Comparison of ENCODE assay signal across 9 cellular contexts in the genomic region with DNA sequence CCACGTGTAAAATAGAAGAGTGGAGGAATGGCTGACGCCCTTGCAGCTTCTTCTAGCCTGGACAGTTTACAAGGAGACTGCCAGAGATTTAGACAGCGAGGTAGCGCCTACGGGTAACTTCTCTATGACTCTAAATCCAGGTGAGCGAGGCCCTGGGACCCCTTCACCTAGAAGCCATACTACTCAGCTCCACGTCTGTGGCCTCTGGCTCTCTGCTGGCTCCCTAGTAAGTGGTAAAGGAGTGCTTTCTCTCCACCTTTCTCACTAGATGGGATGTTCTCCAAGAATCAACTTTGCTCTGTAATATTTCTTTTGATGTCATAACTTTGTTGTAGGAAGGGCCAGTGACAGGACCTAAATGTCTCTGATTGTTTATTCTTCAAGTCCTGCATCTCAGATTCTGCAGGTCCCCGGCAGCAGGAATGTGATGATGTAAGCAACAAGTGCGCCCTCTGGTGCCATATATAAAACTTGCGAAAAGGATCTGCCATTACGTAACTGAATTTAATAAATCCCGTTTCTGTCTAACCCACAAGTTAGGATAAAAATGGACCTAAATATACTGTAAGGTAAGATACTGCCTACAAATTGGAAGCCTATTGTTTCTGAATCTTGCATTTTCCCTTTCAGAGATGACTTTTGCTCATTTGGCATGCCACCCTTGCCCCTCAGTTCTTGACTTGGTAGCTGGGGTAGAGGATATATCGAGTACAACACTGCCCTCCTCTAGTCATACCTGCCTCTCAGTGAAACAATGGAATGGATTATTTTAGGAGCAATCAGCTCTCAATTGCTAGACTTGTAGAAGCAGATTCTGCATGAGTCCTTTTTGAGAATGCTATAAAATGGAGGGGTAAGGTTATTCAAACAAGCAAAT. TPM values are rescaled to one million over a fixed set of nuclear protein-coding genes. Genes with fewer than 3 reads are reported as not detected.
A peak's percentile ranks its signal among the peaks of the same experiment; 100 is the strongest.
DNase-seq lines count a peak whose midpoint lies in the region; ATAC-seq and TF ChIP-seq lines count a peak whose summit lies in the region.
"Had no signal": no experiment of that assay in that cellular context is flagged by ENCODE, and none has a peak within 500 bp of the region (broad histone marks: within the 10 kb centered on the region; RNA-seq: fewer than 3 reads in every experiment).

No MANE protein-coding gene starts in this region.

- intact Hi-C loops in Caco-2 (cut with micrococcal nuclease; ENCODE audit: unreplicated experiment), result loop anchor here (1.0 kb wide), 2 partner anchors 27 to 51 kb away; no protein-coding TSS in a partner anchor

- no peaks in the 10 kb centered on the region for H3K36me3 ChIP-seq in Caco-2 (ENCODE audit: control insufficient read depth, insufficient read depth, low read length)

- POLR2A ChIA-PET in Caco-2 (lab: Charles Lee), result no interaction called here

- DNase-seq in Caco-2 (peak; percentile 71 to 73), NCI-H2196 (lab: John Stamatoyannopoulos, UW; ENCODE audit: unreplicated experiment) (peak; percentile 71), fibroblast of the aortic adventitia (ENCODE audit: low read depth) (peak; percentile 79), osteocyte (ENCODE audit: extremely low spot score, unreplicated experiment) (no peak), 8988T (no peak)
- DNase-seq in activated CD4-positive, alpha-beta T cell treated with anti-CD3 and anti-CD28 coated beads for 48 hours, result peak; percentile 47

- H3K4me1 ChIP-seq in Caco-2, result no peaks in the 10 kb centered on the region; the same call in 1 of the 2 replicates

- ATAC-seq in GM21576 (IDR thresholded peaks at IDR 0.05; ENCODE audit: unreplicated experiment), result peak; percentile 56
- ATAC-seq in GM19467 (IDR thresholded peaks at IDR 0.05; ENCODE audit: unreplicated experiment), result no peak

- H3K27ac Mint-ChIP-seq in Caco-2 (ENCODE audit: unreplicated experiment) (no peak overlapping the region), osteocyte (ENCODE audit: unreplicated experiment) (no peak overlapping the region)
- H3K27ac Mint-ChIP-seq: T-helper 1 cell treated with Interleukin-12 subunit alpha and Interleukin-12 subunit beta and Interleukin-4 antibody, amounts not matched to agents 30 μg/mL and 1 μg/mL, for 36 hours had no signal

- H3K4me3 Mint-ChIP-seq in Caco-2 (ENCODE audit: unreplicated experiment) (no peak overlapping the region), osteocyte (ENCODE audit: unreplicated experiment) (no peak overlapping the region)
- H3K4me3 Mint-ChIP-seq: T-helper 1 cell treated with Interleukin-12 subunit alpha and Interleukin-12 subunit beta and Interleukin-4 antibody, amounts not matched to agents 30 μg/mL and 1 μg/mL, for 36 hours had no signal

- peaks cover 10% of the 10 kb centered on the region for H3K27me3 Mint-ChIP-seq in Caco-2 (ENCODE audit: insufficient read depth, unreplicated experiment)
- H3K27me3 Mint-ChIP-seq in osteocyte (ENCODE audit: unreplicated experiment), result peaks cover 61% of the 10 kb centered on the region

- CTCF ChIA-PET in Caco-2 (lab: Charles Lee), result interaction anchor here (0.6 to 1.0 kb wide), 2 partner anchors 25 to 42 kb away, joined by 3 read pairs; no protein-coding TSS in a partner anchor

- H3K9me3 Mint-ChIP-seq in Caco-2 (ENCODE audit: unreplicated experiment) (no peaks in the 10 kb centered on the region), osteocyte (ENCODE audit: unreplicated experiment) (no peaks in the 10 kb centered on the region)
- H3K9me3 Mint-ChIP-seq: T-helper 1 cell treated with Interleukin-12 subunit alpha and Interleukin-12 subunit beta and Interleukin-4 antibody, amounts not matched to agents 30 μg/mL and 1 μg/mL, for 36 hours had no signal

- no peaks in the 10 kb centered on the region for H3K9me3 ChIP-seq in Caco-2

- H3K27me3 ChIP-seq in Caco-2 (replicated peaks; ENCODE audit: control insufficient read depth, insufficient read depth, low read length), result no peaks in the 10 kb centered on the region

- H3K36me3 Mint-ChIP-seq in Caco-2 (ENCODE audit: insufficient read depth, unreplicated experiment) (no peaks in the 10 kb centered on the region), osteocyte (ENCODE audit: unreplicated experiment) (no peaks in the 10 kb centered on the region)

- BruUV-seq in Caco-2 (replicated peaks; lab: Mats Ljungman, UMichigan), result no TSS peak

- H3K4me3 ChIP-seq in Caco-2 (ENCODE audit: low read depth, low read length) (no peak overlapping the region), fibroblast of the aortic adventitia (ENCODE audit: low read depth, low read length) (no peak overlapping the region)

- H3K4me1 Mint-ChIP-seq in Caco-2 (ENCODE audit: low read depth, unreplicated experiment), result no peaks in the 10 kb centered on the region
- no peaks in the 10 kb centered on the region for H3K4me1 Mint-ChIP-seq in osteocyte (ENCODE audit: unreplicated experiment)

- TF ChIP-seq CTCF in Caco-2 (IDR thresholded peaks at IDR 0.05; ENCODE audit: insufficient read depth in 1 of 2, low read depth in 1 of 2, low read length in 1 of 2, severe bottlenecking in 1 of 2, unreplicated experiment in 1 of 2) (peak; percentile 61 to 75), fibroblast of the aortic adventitia (IDR thresholded peaks at IDR 0.05; ENCODE audit: insufficient read depth, low read length) (peak; percentile 59), osteocyte (IDR thresholded peaks at IDR 0.05) (peak; percentile 71)

RNA-seq across cellular contexts. Expression of gene PTPN5, which starts 11.0 kb away (rescaled TPM):
- total RNA-seq in Caco-2 (2022) (not detected in 2 replicates), fibroblast of the aortic adventitia (ENCODE audit: low replicate concordance) (not detected in 2 replicates), osteocyte (not detected in 2 replicates)

Comparison
In these comparisons a context has a peak if more than half of its experiments do, and no peak if none do; other contexts are left out.
1. DNase-seq: peak in Caco-2 (2 of 2), NCI-H2196 (single experiment), activated CD4-positive, alpha-beta T cell treated with anti-CD3 and anti-CD28 coated beads for 48 hours (single experiment) and fibroblast of the aortic adventitia (single experiment); none in osteocyte (single experiment) and 8988T (single experiment).
2. Peak in every context shown above with its lines, with median percentiles within 50 percentile points of each other: CTCF ChIP-seq.